In genomic region chr3:47989981-47990440, GRCh38 we compare ENCODE assay signal across 9 cellular contexts. TPM values are rescaled to one million over a fixed set of nuclear protein-coding genes. Genes with fewer than 3 reads are reported as not detected.
DNase-seq lines count a peak whose midpoint lies in the region; ATAC-seq and TF ChIP-seq lines count a peak whose summit lies in the region.
"Had no signal": no experiment of that assay in that cellular context is flagged by ENCODE, and none has a peak within 500 bp of the region (broad histone marks: within the 10 kb centered on the region; RNA-seq: fewer than 3 reads in every experiment).

No MANE protein-coding gene starts in this region.

- H3K18ac ChIP-seq in trophoblast cell (ENCODE audit: low read length): no peak overlapping the region

- no peaks in the 10 kb centered on the region for H3K27me3 ChIP-seq in trophoblast cell (ENCODE audit: insufficient read depth, low read length)
- H3K27me3 ChIP-seq: BLaER1 treated with 17β-estradiol and CSF1 and Interleukin-3, amounts not matched to agents 10 nM and 100 nM had no signal

- no peak overlapping the region for H3K4me2 ChIP-seq in trophoblast cell (ENCODE audit: low read length)
- H3K4me2 ChIP-seq: BLaER1 treated with 17β-estradiol and CSF1 and Interleukin-3, amounts not matched to agents 10 nM and 100 nM had no signal

- no peak overlapping the region for H2AK5ac ChIP-seq in trophoblast cell (ENCODE audit: low read length)

- ATAC-seq in SK-N-SH treated with all-trans-retinoic acid at 6 μM for 48 hours: peak; percentile 99

- peaks cover 5% of the 10 kb centered on the region for H3K36me3 Mint-ChIP-seq in activated naive CD4-positive, alpha-beta T cell treated with anti-CD3 and anti-CD28 coated beads, Interleukin-2, amount 10 ng/mL, durations not matched to agents 7 days and 5 days
- H3K36me3 Mint-ChIP-seq in type B pancreatic cell: peaks cover 7% of the 10 kb centered on the region

- H3K27me3 Mint-ChIP-seq in activated naive CD4-positive, alpha-beta T cell treated with anti-CD3 and anti-CD28 coated beads, Interleukin-2, amount 10 ng/mL, durations not matched to agents 7 days and 5 days: no peaks in the 10 kb centered on the region
- no peaks in the 10 kb centered on the region for H3K27me3 Mint-ChIP-seq in type B pancreatic cell

- no peak overlapping the region for H3K4me3 Mint-ChIP-seq in activated naive CD4-positive, alpha-beta T cell treated with anti-CD3 and anti-CD28 coated beads, Interleukin-2, amount 10 ng/mL, durations not matched to agents 7 days and 5 days
- H3K4me3 Mint-ChIP-seq in type B pancreatic cell: no peak overlapping the region

- H3K9me3 ChIP-seq in trophoblast cell (ENCODE audit: insufficient read depth, low read depth, low read length): no peaks in the 10 kb centered on the region
- H3K9me3 ChIP-seq: BLaER1 treated with 17β-estradiol and CSF1 and Interleukin-3, amounts not matched to agents 10 nM and 100 nM had no signal

- no peaks in the 10 kb centered on the region for H3K4me1 Mint-ChIP-seq in activated naive CD4-positive, alpha-beta T cell treated with anti-CD3 and anti-CD28 coated beads, Interleukin-2, amount 10 ng/mL, durations not matched to agents 7 days and 5 days
- peaks cover 6% of the 10 kb centered on the region for H3K4me1 Mint-ChIP-seq in type B pancreatic cell (ENCODE audit: unreplicated experiment)

- H2AFZ ChIP-seq in trophoblast cell (ENCODE audit: insufficient read depth, low read length, poor library complexity): no peak overlapping the region

- H3K9ac ChIP-seq in trophoblast cell (ENCODE audit: low read length): no peak overlapping the region
- H3K9ac ChIP-seq: BLaER1 treated with 17β-estradiol and CSF1 and Interleukin-3, amounts not matched to agents 10 nM and 100 nM had no signal

- CTCF ChIA-PET in activated naive CD4-positive, alpha-beta T cell treated with anti-CD3 and anti-CD28 coated beads, Interleukin-2, amount 10 ng/mL, durations not matched to agents 7 days and 5 days (lab: Charles Lee): interaction anchor here (0.6 to 2.1 kb wide), 22 partner anchors 9 to 469 kb away, joined by 3 to 51 read pairs (median 4); no protein-coding TSS in a partner anchor

- H4K91ac ChIP-seq in trophoblast cell (ENCODE audit: low read depth, low read length): no peak overlapping the region

- H3K4ac ChIP-seq in trophoblast cell (ENCODE audit: low read depth, low read length): no peak overlapping the region

- H3K14ac ChIP-seq in trophoblast cell (ENCODE audit: low read length): no peak overlapping the region

- no peak overlapping the region for H3K27ac Mint-ChIP-seq in activated naive CD4-positive, alpha-beta T cell treated with anti-CD3 and anti-CD28 coated beads, Interleukin-2, amount 10 ng/mL, durations not matched to agents 7 days and 5 days
- peak overlapping the region; percentile 20 for H3K27ac Mint-ChIP-seq in type B pancreatic cell

- H3K9me3 Mint-ChIP-seq in activated naive CD4-positive, alpha-beta T cell treated with anti-CD3 and anti-CD28 coated beads, Interleukin-2, amount 10 ng/mL, durations not matched to agents 7 days and 5 days: no peaks in the 10 kb centered on the region
- no peaks in the 10 kb centered on the region for H3K9me3 Mint-ChIP-seq in type B pancreatic cell

- no peak overlapping the region for H3K23ac ChIP-seq in trophoblast cell (ENCODE audit: low read length)

- H3K4me1 ChIP-seq in trophoblast cell (ENCODE audit: control insufficient read depth in 1 of 2, insufficient read depth in 2 of 2, low read length in 2 of 2): no peaks in the 10 kb centered on the region

- DNase-seq in NCI-H1436 (lab: John Stamatoyannopoulos, UW) (peak; percentile 29), NCI-H1436 treated with DMSO at 0.1 percent for 48 hours (lab: John Stamatoyannopoulos, UW) (no peak), MV-4-11 (lab: John Stamatoyannopoulos, UW) (peak; percentile 76), glomerular visceral epithelial cell (ENCODE audit: extremely low spot score) (peak; percentile 87), trophoblast cell (peak; percentile 60 to 94), type B pancreatic cell (ENCODE audit: extremely low spot score, unreplicated experiment) (peak; percentile 74)
- peak; percentile 80 for DNase-seq in activated naive CD4-positive, alpha-beta T cell treated with anti-CD3 and anti-CD28 coated beads, Interleukin-2, amount 10 ng/mL, durations not matched to agents 7 days and 5 days

- peaks cover 5 to 7% of the 10 kb centered on the region in 2 experiments for H3K36me3 ChIP-seq in trophoblast cell (ENCODE audit: control insufficient read depth in 1 of 2, insufficient read depth in 2 of 2, low read length in 2 of 2)

- H3K79me2 ChIP-seq in trophoblast cell (ENCODE audit: control insufficient read depth, insufficient read depth, low read length, poor library complexity): no peaks in the 10 kb centered on the region

- no peak overlapping the region for H3K4me3 ChIP-seq in trophoblast cell (ENCODE audit: low read depth, low read length)
- H3K4me3 ChIP-seq: BLaER1 treated with 17β-estradiol and CSF1 and Interleukin-3, amounts not matched to agents 10 nM and 100 nM had no signal

- no peak overlapping the region for H4K8ac ChIP-seq in trophoblast cell (ENCODE audit: low read depth, low read length)

- no peak overlapping the region for H2BK120ac ChIP-seq in trophoblast cell (ENCODE audit: insufficient read depth, low read length, poor library complexity)

- H3K79me1 ChIP-seq in trophoblast cell (ENCODE audit: low read length): no peaks in the 10 kb centered on the region

- no peak overlapping the region for H2BK12ac ChIP-seq in trophoblast cell (ENCODE audit: low read length)

- no CpG with 5 or more reads among the region's 2 CpGs for WGBS in trophoblast cell (ENCODE audit: extremely low coverage, insufficient coverage, insufficient read length)

- TF ChIP-seq CTCF in type B pancreatic cell (conservative IDR thresholded peaks at IDR 0.05): peak; percentile 97

- no peak overlapping the region for H4K12ac ChIP-seq in trophoblast cell (ENCODE audit: low read depth, low read length)

- H2BK5ac ChIP-seq in trophoblast cell (ENCODE audit: low read depth, low read length, poor library complexity): no peak overlapping the region

- H3K27ac ChIP-seq in trophoblast cell (ENCODE audit: low read depth, low read length): no peak overlapping the region
- H3K27ac ChIP-seq: BLaER1 treated with 17β-estradiol and CSF1 and Interleukin-3, amounts not matched to agents 10 nM and 100 nM had no signal

TF ChIP-seq in SK-N-SH treated with all-trans-retinoic acid at 6 μM for 48 hours, 23 proteins besides CTCF, POLR2A, EP300 and RAD21:
- TF ChIP-seq ZFP3 (CRISPR knock-in tag; IDR thresholded peaks at IDR 0.05) (no peak), ESRRG (CRISPR knock-in tag; IDR thresholded peaks at IDR 0.05) (no peak), ZNF8 (CRISPR knock-in tag; IDR thresholded peaks at IDR 0.05) (no peak), TCF4 (CRISPR knock-in tag; IDR thresholded peaks at IDR 0.05; ENCODE audit: borderline replicate concordance) (no peak), GLIS3 (CRISPR knock-in tag; IDR thresholded peaks at IDR 0.05) (no peak), POU6F1 (CRISPR knock-in tag; IDR thresholded peaks at IDR 0.05; ENCODE audit: borderline replicate concordance, low read depth) (no peak), PPARA (CRISPR knock-in tag; IDR thresholded peaks at IDR 0.05; ENCODE audit: borderline replicate concordance) (no peak)

RNA-seq across cellular contexts. Expression of gene MAP4, which starts 26.2 kb away (rescaled TPM):
- 144 and 149 TPM in 2 replicates for polyA plus RNA-seq in trophoblast cell (2013)
- 96.8 and 120 TPM in 2 replicates for total RNA-seq in type B pancreatic cell (ENCODE audit: low replicate concordance)
